Comparison of ENCODE assay signal across 18 cellular contexts in the genomic region with DNA sequence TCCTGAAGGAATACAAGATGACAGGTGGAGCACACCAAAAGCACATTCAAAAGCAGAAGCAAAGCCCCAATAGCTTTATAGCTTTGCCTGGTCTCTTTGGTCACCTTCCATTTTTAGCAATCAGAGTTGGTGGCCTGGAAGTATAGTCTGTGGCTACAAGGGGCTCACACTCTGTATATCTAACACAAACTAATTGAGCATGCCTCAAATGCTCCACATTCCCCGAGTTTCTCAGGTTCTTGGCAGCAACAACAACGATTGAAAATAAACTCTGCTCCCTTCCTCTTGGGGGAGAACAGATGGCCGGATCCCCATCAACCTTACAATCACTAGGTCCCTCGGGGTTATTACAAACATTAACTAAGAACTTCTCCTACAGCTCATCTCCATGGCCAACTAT. TPM values are rescaled to one million over a fixed set of nuclear protein-coding genes. Genes with fewer than 3 reads are reported as not detected.
A peak's percentile ranks its signal among the peaks of the same experiment; 100 is the strongest.
DNase-seq lines count a peak whose midpoint lies in the region; ATAC-seq and TF ChIP-seq lines count a peak whose summit lies in the region.
"Had no signal": no experiment of that assay in that cellular context is flagged by ENCODE, and none has a peak within 500 bp of the region (broad histone marks: within the 10 kb centered on the region; RNA-seq: fewer than 3 reads in every experiment).

No MANE protein-coding gene starts in this region.

- ATAC-seq in GM21381 (IDR thresholded peaks at IDR 0.05; ENCODE audit: unreplicated experiment), result no peak
- ATAC-seq in GM18868 (IDR thresholded peaks at IDR 0.05; ENCODE audit: unreplicated experiment), result no peak
- ATAC-seq: SK-N-SH treated with all-trans-retinoic acid at 6 μM for 48 hours, T-cell had no signal

- H3K4me1 ChIP-seq in SJCRH30, result peaks cover 34% of the 10 kb centered on the region

- DNase-seq in AG10803 (ENCODE audit: low read depth), result peak; percentile 17
- DNase-seq in EH (ENCODE audit: low read depth), result peak; percentile 16
- DNase-seq in SJCRH30, result peak; percentile 40 to 45
- DNase-seq in kidney glomerular epithelial cell (lab: John Stamatoyannopoulos, UW), result peak; percentile 17
- no peak for DNase-seq in KBM-7
- DNase-seq in OCI-M1 (lab: John Stamatoyannopoulos, UW), result no peak
- DNase-seq: C1 segment of cervical spinal cord, DND-41, NCI-H1417, NCI-H187, NCI-H345, NCI-H69, SHP77, T-cell had no signal

- no peak for TF ChIP-seq CTCF in AG10803 (conservative IDR thresholded peaks at IDR 0.05; ENCODE audit: low read length)

- no peaks in the 10 kb centered on the region for H3K27me3 ChIP-seq in SJCRH30

- H3K27ac ChIP-seq in SJCRH30, result no peak overlapping the region; the same call in 1 of the 2 replicates
- H3K27ac ChIP-seq: KMS-11 had no signal

- no peaks in the 10 kb centered on the region; the same call in 1 of the 2 replicates for H3K9me3 ChIP-seq in SJCRH30 (replicated peaks)

- H3K36me3 ChIP-seq in SJCRH30, result no peaks in the 10 kb centered on the region

- in situ Hi-C loops in KBM-7 (cut with MboI; ENCODE audit: low pct_unique_long_range_greater_than_20kb, low sequenced_read_pairs), result no loop called here

- H3K4me3 ChIP-seq in AG10803 (ENCODE audit: low read length) (no peak overlapping the region), SJCRH30 (no peak overlapping the region)

RNA-seq across cellular contexts. Expression of gene TADA1, which starts 24.9 kb away (rescaled TPM):
- 14.1 and 15.9 TPM in 2 replicates for total RNA-seq in SJCRH30 (2014; rRNA removed; shearing (Covaris generic))

Comparison
In these comparisons a context has a peak if more than half of its experiments do, and no peak if none do; other contexts are left out.
1. DNase-seq: peak in AG10803 (single experiment), EH (single experiment), SJCRH30 (2 of 2) and kidney glomerular epithelial cell (single experiment); none in KBM-7 (single experiment) and OCI-M1 (single experiment).